Comparison of ENCODE assay signal across 35 cellular contexts in genomic region chrX:109922183-109922582, GRCh38.
"Had no signal": no experiment of that assay in that cellular context is flagged by ENCODE, and none has a peak within 500 bp of the region (broad histone marks: within the 10 kb centered on the region; RNA-seq: fewer than 3 reads in every experiment).

No MANE protein-coding gene starts in this region.

- H3K27ac ChIP-seq: KMS-11 had no signal

- H3K27me3 ChIP-seq: MG63 had no signal

- H3K4me2 ChIP-seq: KMS-11 had no signal

- H3K9ac ChIP-seq: KMS-11 had no signal

- H3K9me3 ChIP-seq: MG63 had no signal

- H3K36me3 ChIP-seq: MG63 had no signal

- DNase-seq: Karpas-422, Kasumi-1, MG63, MM.1S, MV-4-11, NCI-H1048, NCI-H1092, NCI-H1092 treated with DMSO at 0.1 percent for 48 hours, NCI-H1105, NCI-H1105 treated with DMSO at 0.1 percent for 48 hours, NCI-H1417, NCI-H1417 treated with DMSO at 0.1 percent for 48 hours, NCI-H1436, NCI-H1436 treated with DMSO at 0.1 percent for 48 hours, NCI-H146, NCI-H1694, NCI-H1694 treated with DMSO at 0.1 percent for 48 hours, NCI-H187, NCI-H187 treated with DMSO at 0.1 percent for 48 hours, NCI-H1930, NCI-H2029, NCI-H2029 treated with DMSO at 0.1 percent for 48 hours, NCI-H2081, NCI-H2081 treated with DMSO at 0.1 percent for 48 hours, NCI-H2107, NCI-H2171, NCI-H2171 treated with DMSO at 0.1 percent for 48 hours, NCI-H2227 treated with DMSO at 0.1 percent for 48 hours, NCI-H226, NCI-H345, NCI-H446, NCI-H446 treated with DMSO at 0.1 percent for 48 hours, NCI-H510A, NCI-H510A treated with DMSO at 0.1 percent for 48 hours had no signal

- H3K4me3 ChIP-seq: MG63 had no signal
